Comparison of ENCODE assay signal across 1 cellular context in the genomic region with DNA sequence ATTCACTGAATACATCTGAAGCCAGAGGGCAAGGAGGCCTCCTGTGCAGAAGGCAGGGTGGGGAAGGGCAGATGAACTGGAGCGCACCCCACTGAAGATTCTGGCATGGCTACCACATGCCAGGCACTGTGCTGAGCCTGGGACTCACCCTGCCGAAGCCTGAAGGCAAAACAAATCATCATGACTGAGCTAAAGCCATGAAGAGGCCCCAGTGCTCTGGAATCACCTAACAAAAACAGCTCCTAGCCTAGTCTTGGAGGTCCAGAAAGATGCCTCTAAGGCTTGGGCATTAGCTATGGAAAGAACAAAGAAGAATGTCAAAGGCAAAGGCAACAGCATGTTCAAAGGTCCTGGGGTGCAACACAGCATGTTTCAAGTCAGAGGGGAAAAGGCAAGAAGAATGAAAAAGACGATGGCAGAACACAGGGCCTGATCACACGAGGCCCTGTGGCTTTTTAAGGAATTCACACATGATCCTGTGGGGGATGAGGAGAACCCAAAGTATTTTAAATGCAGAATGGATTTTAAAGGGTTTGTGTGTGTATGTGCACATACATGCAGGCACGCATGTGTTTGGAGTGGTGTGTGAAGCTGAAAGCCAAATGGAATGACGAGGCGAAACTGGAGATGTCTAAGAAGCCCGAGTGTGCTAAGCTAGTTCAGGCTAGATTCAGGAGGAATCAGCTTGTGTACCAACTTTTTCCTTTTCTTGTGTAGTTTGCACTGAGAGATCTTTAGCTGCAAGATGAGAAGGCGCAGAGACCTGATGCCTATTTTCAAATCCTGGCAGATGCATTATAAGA.
TF ChIP-seq lines count a peak whose summit lies in the region.

No MANE protein-coding gene starts in this region.

TF ChIP-seq in HCT116, 20 proteins besides CTCF, POLR2A, EP300 and RAD21:
- no peak for TF ChIP-seq SIN3A (IDR thresholded peaks at IDR 0.05; ENCODE audit: low read depth)
- TF ChIP-seq YY1 (IDR thresholded peaks at IDR 0.05; ENCODE audit: extremely low read depth, insufficient replicate concordance, low read depth, low read length) = no peak
- TF ChIP-seq CBX3 (IDR thresholded peaks at IDR 0.05; ENCODE audit: low read depth) = no peak
- TF ChIP-seq ZNF274 (IDR thresholded peaks at IDR 0.05; ENCODE audit: low read depth, low read length) = no peak
- TF ChIP-seq CEBPB (IDR thresholded peaks at IDR 0.05; ENCODE audit: low read depth) = no peak
- no peak for TF ChIP-seq SRF (IDR thresholded peaks at IDR 0.05; ENCODE audit: low read depth)
- no peak for TF ChIP-seq ZBTB33 (IDR thresholded peaks at IDR 0.05; ENCODE audit: extremely low read depth, insufficient replicate concordance, low read length)
- no peak for TF ChIP-seq FOSL1 (IDR thresholded peaks at IDR 0.05; ENCODE audit: low read depth)
- no peak for TF ChIP-seq EGR1 (IDR thresholded peaks at IDR 0.05; ENCODE audit: low read depth)
- TF ChIP-seq EZH2phosphoT487 (IDR thresholded peaks at IDR 0.05; ENCODE audit: borderline replicate concordance) = no peak
- TF ChIP-seq, protein P1, sequence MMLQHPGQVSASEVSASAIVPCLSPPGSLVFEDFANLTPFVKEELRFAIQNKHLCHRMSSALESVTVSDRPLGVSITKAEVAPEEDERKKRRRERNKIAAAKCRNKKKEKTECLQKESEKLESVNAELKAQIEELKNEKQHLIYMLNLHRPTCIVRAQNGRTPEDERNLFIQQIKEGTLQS (IDR thresholded peaks at IDR 0.05) = no peak
- no peak for TF ChIP-seq REST (IDR thresholded peaks at IDR 0.05; ENCODE audit: low read depth)
- no peak for TF ChIP-seq SP1 (IDR thresholded peaks at IDR 0.05; ENCODE audit: low read depth)
- TF ChIP-seq EZH2 (IDR thresholded peaks at IDR 0.05) = no peak
- no peak for TF ChIP-seq JUND (IDR thresholded peaks at IDR 0.05)
- TF ChIP-seq TCF7L2 (IDR thresholded peaks at IDR 0.05; ENCODE audit: borderline replicate concordance, extremely low read depth, insufficient read depth, insufficient read length) = no peak
- TF ChIP-seq POLR2AphosphoS5 (IDR thresholded peaks at IDR 0.05; ENCODE audit: low read depth, low read length) = no peak
